Comparison of ENCODE assay signal across 8 cellular contexts in genomic region chr2:216695401-216695821, GRCh38. TPM values are rescaled to one million over a fixed set of nuclear protein-coding genes. Genes with fewer than 3 reads are reported as not detected.
DNase-seq lines count a peak whose midpoint lies in the region; TF ChIP-seq lines count a peak whose summit lies in the region.

Gene IGFBP5 (minus strand): TSS chr2:216695549. CDS start chr2:216694775, 774 bp downstream.

- peak within 1 kb of the TSS; percentile 94 for H3K4me2 ChIP-seq in hepatocyte

- peaks cover 38% of the 10 kb centered on the region for H3K4me1 Mint-ChIP-seq in progenitor cell of endocrine pancreas (ENCODE audit: low read depth)

- 8% methylated on average over 10 of the region's 16 CpGs for WGBS in hepatocyte (ENCODE audit: low lambda C conversion rate, missing lambda C conversion rate)

- peak within 1 kb of the TSS; percentile 88 for H3K27ac ChIP-seq in hepatocyte

- H3K36me3 Mint-ChIP-seq in progenitor cell of endocrine pancreas (ENCODE audit: insufficient read depth): no peaks in the 10 kb centered on the region

- H3K4me3 Mint-ChIP-seq in progenitor cell of endocrine pancreas (ENCODE audit: low read depth): peak within 1 kb of the TSS; percentile 73

- H3K27ac Mint-ChIP-seq in progenitor cell of endocrine pancreas: peak within 1 kb of the TSS; percentile 91

- peaks cover 3% of the 10 kb centered on the region for H3K27me3 Mint-ChIP-seq in progenitor cell of endocrine pancreas

- H3K4me1 ChIP-seq in hepatocyte (ENCODE audit: insufficient read depth): peaks cover 54% of the 10 kb centered on the region

- H3K9me3 Mint-ChIP-seq in progenitor cell of endocrine pancreas (ENCODE audit: low read depth): no peaks in the 10 kb centered on the region

- peak within 1 kb of the TSS; percentile 62 for H3K4me3 ChIP-seq in astrocyte of the spinal cord (ENCODE audit: low read depth, low read length)
- H3K4me3 ChIP-seq in hepatocyte: peak within 1 kb of the TSS; percentile 61

- no peaks in the 10 kb centered on the region for H3K9me3 ChIP-seq in hepatocyte (ENCODE audit: low read depth)

- no peaks in the 10 kb centered on the region for H3K36me3 ChIP-seq in hepatocyte (replicated peaks; ENCODE audit: insufficient read depth, low read depth)

- TF ChIP-seq CTCF in astrocyte of the spinal cord (IDR thresholded peaks at IDR 0.05; ENCODE audit: low read depth, low read length) (peak; percentile 35), hepatocyte (IDR thresholded peaks at IDR 0.05; ENCODE audit: poor library complexity) (peak; percentile 36), progenitor cell of endocrine pancreas (IDR thresholded peaks at IDR 0.05; ENCODE audit: unreplicated experiment) (no peak)

- peaks cover 7% of the 10 kb centered on the region for H4K20me1 ChIP-seq in hepatocyte (ENCODE audit: insufficient read depth, poor library complexity, severe bottlenecking)

- H2AFZ ChIP-seq in hepatocyte: peak within 1 kb of the TSS; percentile 24

- no peaks in the 10 kb centered on the region for H3K27me3 ChIP-seq in hepatocyte

- peak; percentile 92 for DNase-seq in DMS79 treated with DMSO at 0.1 percent for 48 hours (lab: John Stamatoyannopoulos, UW)
- DNase-seq in NCI-H2107 treated with DMSO at 0.1 percent for 48 hours (lab: John Stamatoyannopoulos, UW; ENCODE audit: unreplicated experiment): peak; percentile 78
- DNase-seq in astrocyte of the spinal cord (ENCODE audit: low read depth, low spot score): peak; percentile 89
- peak; percentile 94 for DNase-seq in hepatocyte (ENCODE audit: low spot score)
- DNase-seq in progenitor cell of endocrine pancreas (ENCODE audit: low spot score, unreplicated experiment): no peak
- no peak for DNase-seq in middle frontal gyrus (ENCODE audit: extremely low spot score, low spot score)
- no peak for DNase-seq in SIG-M5 treated with dmso at 0.1 percent for 504 hours (lab: John Stamatoyannopoulos, UW; ENCODE audit: unreplicated experiment)
- DNase-seq in activated effector memory CD4-positive, alpha-beta T cell treated with anti-CD3 and anti-CD28 coated beads, Interleukin-2, amount 50 U/mL, for 16 hours: no peak

- no peaks in the 10 kb centered on the region for H3K9me2 ChIP-seq in hepatocyte (replicated peaks; ENCODE audit: insufficient read depth)

- in situ Hi-C loops in astrocyte of the spinal cord (cut with HindIII; ENCODE audit: low sequenced_read_pairs): no loop called here

- H3K79me2 ChIP-seq in hepatocyte: peaks cover 29% of the 10 kb centered on the region

RNA-seq across cellular contexts. Expression of gene IGFBP5, which starts in this region (rescaled TPM):
- total RNA-seq in hepatocyte (190 and 232 TPM in 2 replicates), progenitor cell of endocrine pancreas (73.9 and 75.3 TPM in 2 replicates)
- 113 TPM in 2 replicates for polyA plus RNA-seq in hepatocyte

Comparison
In these comparisons a context has a peak if more than half of its experiments do, and no peak if none do; other contexts are left out.
1. DNase-seq: peak in DMS79 treated with DMSO at 0.1 percent for 48 hours (single experiment), NCI-H2107 treated with DMSO at 0.1 percent for 48 hours (single experiment), astrocyte of the spinal cord (single experiment) and hepatocyte (single experiment); none in progenitor cell of endocrine pancreas (single experiment), middle frontal gyrus (single experiment), SIG-M5 treated with dmso at 0.1 percent for 504 hours (single experiment) and activated effector memory CD4-positive, alpha-beta T cell treated with anti-CD3 and anti-CD28 coated beads, Interleukin-2, amount 50 U/mL, for 16 hours (single experiment).